Comparison of ENCODE assay signal across 8 cellular contexts in the genomic region with DNA sequence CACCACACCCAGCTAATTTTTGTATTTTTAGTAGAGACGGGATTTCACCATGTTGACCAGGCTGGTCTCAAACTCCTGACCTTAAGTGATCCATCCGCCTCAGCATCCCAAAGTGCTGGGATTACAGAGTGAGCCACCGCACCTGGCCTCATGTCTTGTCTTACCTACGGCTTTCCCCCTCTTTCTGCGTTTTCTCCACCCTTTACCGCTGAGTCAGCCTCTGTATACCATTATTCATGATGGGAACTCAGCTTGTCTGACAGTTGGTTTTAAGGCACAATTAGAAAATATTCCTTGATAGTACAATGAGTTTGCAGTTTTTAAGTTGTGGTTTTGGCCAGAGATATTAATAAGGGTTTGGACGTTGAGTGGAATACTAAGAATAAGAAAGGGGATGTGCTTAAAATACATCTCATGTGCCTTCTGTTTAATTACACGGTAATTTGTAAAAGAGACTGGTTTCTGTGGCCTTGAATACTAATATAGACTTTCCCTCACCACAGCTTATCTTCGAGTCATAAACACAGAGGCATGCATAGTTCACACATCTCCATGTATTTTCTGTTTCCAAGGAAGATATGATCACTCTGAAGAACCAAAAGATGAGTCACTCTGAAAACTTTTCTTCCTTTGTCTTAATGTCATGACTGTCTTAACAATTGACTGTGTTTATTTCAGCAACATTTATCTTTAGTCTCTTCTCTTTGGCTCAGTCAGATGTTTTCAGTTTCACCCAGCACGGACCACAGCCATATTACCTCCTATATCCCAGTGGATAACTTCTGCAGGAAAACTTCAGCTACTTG. TPM values are rescaled to one million over a fixed set of nuclear protein-coding genes. Genes with fewer than 3 reads are reported as not detected.
DNase-seq lines count a peak whose midpoint lies in the region; TF ChIP-seq lines count a peak whose summit lies in the region.

No MANE protein-coding gene starts in this region.

- no peak for TF ChIP-seq CTCF in WERI-Rb-1 (IDR thresholded peaks at IDR 0.05; ENCODE audit: low read depth, low read length)

- H3K27me3 ChIP-seq in WERI-Rb-1 (ENCODE audit: insufficient read depth, low read depth, severe bottlenecking), result no peaks in the 10 kb centered on the region

- H3K9me3 ChIP-seq in mesodermal cell (ENCODE audit: control insufficient read depth, low read length) (no peaks in the 10 kb centered on the region), WERI-Rb-1 (ENCODE audit: severe bottlenecking) (no peaks in the 10 kb centered on the region)

- no peaks in the 10 kb centered on the region for H3K36me3 ChIP-seq in mesodermal cell (ENCODE audit: control insufficient read depth, insufficient read depth, low read length)
- H3K36me3 ChIP-seq in WERI-Rb-1, result no peaks in the 10 kb centered on the region

- H3K27ac ChIP-seq in mesodermal cell (ENCODE audit: low read depth, low read length, severe bottlenecking), result peak overlapping the region; percentile 55
- H3K27ac ChIP-seq in WERI-Rb-1, result no peak overlapping the region

- H3K4me3 ChIP-seq in mesodermal cell (ENCODE audit: extremely low read depth, insufficient read depth, low read length, poor library complexity, severe bottlenecking) (no peak overlapping the region), WERI-Rb-1 (ENCODE audit: low read depth, low read length) (no peak overlapping the region)

- peak; percentile 93 for DNase-seq in Caki2 (ENCODE audit: low read depth)
- peak; percentile 87 for DNase-seq in LHCN-M2 (ENCODE audit: low read depth)
- DNase-seq in amniotic stem cell (lab: John Stamatoyannopoulos, UW), result peak; percentile 27
- DNase-seq in NCI-H524 treated with DMSO at 0.1 percent for 48 hours (lab: John Stamatoyannopoulos, UW), result no peak
- no peak for DNase-seq in NCI-H1092 (lab: John Stamatoyannopoulos, UW)
- DNase-seq in NCI-H2196 treated with DMSO at 0.1 percent for 48 hours (lab: John Stamatoyannopoulos, UW; ENCODE audit: unreplicated experiment), result no peak
- DNase-seq in WERI-Rb-1, result no peak

- in situ Hi-C loops in Caki2 (cut with HindIII; ENCODE audit: low pct_unique_long_range_greater_than_20kb, low sequenced_read_pairs), result no loop called here

- H3K4me1 ChIP-seq in mesodermal cell (ENCODE audit: control insufficient read depth, insufficient read depth, low read length, poor library complexity, severe bottlenecking), result peaks cover 12% of the 10 kb centered on the region

- WGBS in mesodermal cell (ENCODE audit: insufficient coverage in 2 of 2), 2 experiments, result 92 to 96% methylated on average over 6 of the region's 10 CpGs

RNA-seq across cellular contexts. Expression of a gene that starts 54.3 kb away (rescaled TPM):
- 6.3 and 13.4 TPM in 2 replicates for total RNA-seq in Caki2 (2014; rRNA removed; shearing (Covaris generic); ENCODE audit: low replicate concordance)
- total RNA-seq in LHCN-M2 (2014; rRNA removed), result 10.4 and 12.5 TPM in 2 replicates
- polyA plus RNA-seq in LHCN-M2 (2012), result 1.00 TPM
- 24.6 TPM for polyA plus RNA-seq in mesodermal cell (2013, experiment 1 of 2)
- 22.2 TPM for polyA plus RNA-seq in mesodermal cell (2013, experiment 2 of 2)

Comparison
In these comparisons a context has a peak if more than half of its experiments do, and no peak if none do; other contexts are left out.
1. DNase-seq: peak in Caki2 (single experiment), LHCN-M2 (single experiment) and amniotic stem cell (single experiment); none in NCI-H524 treated with DMSO at 0.1 percent for 48 hours (single experiment), NCI-H1092 (single experiment), NCI-H2196 treated with DMSO at 0.1 percent for 48 hours (single experiment) and WERI-Rb-1 (single experiment).